ENCODE assay signal across 9 cellular contexts in the genomic region with DNA sequence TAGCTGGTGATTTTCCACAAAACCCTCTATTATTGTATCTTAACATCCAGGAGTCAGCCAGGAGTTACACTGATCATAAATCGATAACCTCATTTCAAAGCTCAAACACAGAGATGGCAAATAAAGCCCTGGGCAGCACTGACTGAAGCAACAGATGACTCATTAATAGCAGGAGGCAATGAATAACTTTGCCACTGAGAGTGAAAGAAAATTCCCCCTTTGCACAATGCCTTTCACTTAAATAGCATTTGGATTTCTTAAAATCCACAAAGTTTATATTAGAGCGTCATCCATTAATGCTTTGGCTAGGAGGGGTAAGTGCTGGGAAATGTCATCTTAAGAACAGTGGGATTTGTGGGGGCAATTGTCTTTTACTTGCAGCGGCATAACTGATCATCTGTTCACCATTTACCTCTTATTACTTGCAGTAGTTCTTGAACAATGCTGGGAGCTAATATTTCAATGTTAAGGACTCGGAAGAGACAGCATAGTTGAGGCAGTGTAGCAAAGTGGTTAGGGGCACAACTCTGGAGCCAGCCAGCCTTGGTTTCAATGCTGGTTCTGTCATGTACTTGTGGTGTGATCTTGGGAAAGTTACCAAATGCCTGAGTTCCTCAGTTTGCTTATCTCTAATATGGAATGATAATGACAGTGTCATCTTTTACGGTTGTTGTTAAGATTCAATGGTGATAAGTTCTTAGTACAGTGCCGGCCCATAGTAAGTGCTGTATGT.
DNase-seq lines count a peak whose midpoint lies in the region; ATAC-seq and TF ChIP-seq lines count a peak whose summit lies in the region.
"Had no signal": no experiment of that assay in that cellular context is flagged by ENCODE, and none has a peak within 500 bp of the region (broad histone marks: within the 10 kb centered on the region; RNA-seq: fewer than 3 reads in every experiment).

No MANE protein-coding gene starts in this region.

- no peak overlapping the region for H3K27ac ChIP-seq in thoracic aorta

- H3K4me1 ChIP-seq in thoracic aorta (ENCODE audit: control insufficient read depth in 1 of 2, low read depth in 2 of 2) = peaks cover 21 to 51% of the 10 kb centered on the region in 2 donors

- no peaks in the 10 kb centered on the region for H3K9me3 ChIP-seq in thoracic aorta

- TF ChIP-seq CTCF in fibroblast of villous mesenchyme (IDR thresholded peaks at IDR 0.05; ENCODE audit: insufficient read depth, low read depth, low read length) (no peak), thoracic aorta (IDR thresholded peaks at IDR 0.05) (no peak)

- DNase-seq in SIG-M5 treated with dmso at 0.1 percent for 504 hours (lab: John Stamatoyannopoulos, UW; ENCODE audit: unreplicated experiment) (peak; percentile 23), SIG-M5 (lab: John Stamatoyannopoulos, UW) (no peak), NCI-H226 (peak; percentile 78), fibroblast of villous mesenchyme (ENCODE audit: low read depth) (peak; percentile 92), thoracic aorta (ENCODE audit: low spot score) (no peak), DMS153 (lab: John Stamatoyannopoulos, UW) (no peak)
- DNase-seq: left cardiac atrium had no signal

- H3K27me3 ChIP-seq in thoracic aorta (replicated peaks; ENCODE audit: insufficient read depth) = no peaks in the 10 kb centered on the region

- ATAC-seq in thoracic aorta (ENCODE audit: insufficient number of reproducible peaks, low FRiP score, low read depth) (peak; percentile 55), HG02973 (IDR thresholded peaks at IDR 0.05; ENCODE audit: unreplicated experiment) (no peak), GM21360 (IDR thresholded peaks at IDR 0.05; ENCODE audit: unreplicated experiment) (no peak)

- H3K36me3 ChIP-seq in thoracic aorta = no peaks in the 10 kb centered on the region

- H3K4me3 ChIP-seq in fibroblast of villous mesenchyme (ENCODE audit: low read depth, low read length) (no peak overlapping the region), thoracic aorta (no peak overlapping the region)

Comparison
In these comparisons a context has a peak if more than half of its experiments do, and no peak if none do; other contexts are left out.
1. DNase-seq: peak in SIG-M5 treated with dmso at 0.1 percent for 504 hours (single experiment), NCI-H226 (single experiment) and fibroblast of villous mesenchyme (single experiment); none in SIG-M5 (single experiment), thoracic aorta (single experiment) and DMS153 (single experiment).